In genomic region chr22:42930810-42931420, GRCh38 we compare ENCODE assay signal across 8 cellular contexts.
DNase-seq lines count a peak whose midpoint lies in the region; ATAC-seq, FAIRE-seq and TF ChIP-seq lines count a peak whose summit lies in the region.

No MANE protein-coding gene starts in this region.

- H3K27ac ChIP-seq in HUES6 (ENCODE audit: low read depth, low read length) (no peak overlapping the region), endodermal cell (ENCODE audit: low read depth, low read length) (no peak overlapping the region), prostate gland (peak overlapping the region; percentile 82 to 93)

- peak; percentile 45 for TF ChIP-seq CTCF in endodermal cell (conservative IDR thresholded peaks at IDR 0.05)
- TF ChIP-seq CTCF in prostate gland (IDR thresholded peaks at IDR 0.05), result no peak

- WGBS in endodermal cell (ENCODE audit: insufficient coverage in 1 of 2, insufficient read length in 1 of 2), 2 experiments, result 89% methylated on average over 7 to 9 of the region's 9 CpGs
- WGBS in prostate gland, result 73% methylated on average over 9 of the region's 9 CpGs

- peaks cover 19% of the 10 kb centered on the region for H3K4me1 ChIP-seq in HUES6 (ENCODE audit: control insufficient read depth, insufficient read depth, low read length)
- peaks cover 4% of the 10 kb centered on the region for H3K4me1 ChIP-seq in endodermal cell (ENCODE audit: control insufficient read depth, insufficient read depth, low read length)
- peaks cover 46% of the 10 kb centered on the region for H3K4me1 ChIP-seq in prostate gland (replicated peaks)

- no peak for TF ChIP-seq POLR2A in prostate gland (IDR thresholded peaks at IDR 0.05)

- H3K4me3 ChIP-seq in HUES6 (ENCODE audit: low read depth, low read length) (no peak overlapping the region), endodermal cell (ENCODE audit: low read length) (no peak overlapping the region), prostate gland (no peak overlapping the region)

- ATAC-seq in HG03571 (IDR thresholded peaks at IDR 0.05; ENCODE audit: unreplicated experiment), result no peak
- ATAC-seq in GM19035 (IDR thresholded peaks at IDR 0.05; ENCODE audit: unreplicated experiment), result no peak

- H3K27me3 Mint-ChIP-seq in endodermal cell (ENCODE audit: insufficient read depth), result peaks cover 1% of the 10 kb centered on the region

- H3K4me3 Mint-ChIP-seq in endodermal cell, result no peak overlapping the region

- peak overlapping the region; percentile 5 for H3K9ac ChIP-seq in HUES6 (ENCODE audit: low read length)
- no peak overlapping the region for H3K9ac ChIP-seq in endodermal cell (ENCODE audit: extremely low read depth, low read length, poor library complexity, severe bottlenecking)

- H3K27ac Mint-ChIP-seq in endodermal cell, result no peak overlapping the region

- H3K36me3 Mint-ChIP-seq in endodermal cell (ENCODE audit: low read depth), result peaks cover 5% of the 10 kb centered on the region

- H3K4me1 Mint-ChIP-seq in endodermal cell, result peaks cover 44% of the 10 kb centered on the region

- H3K36me3 ChIP-seq in HUES6 (ENCODE audit: control insufficient read depth, insufficient read depth, low read length), result no peaks in the 10 kb centered on the region
- H3K36me3 ChIP-seq in endodermal cell (ENCODE audit: control insufficient read depth, insufficient read depth, low read length), result peaks cover 16% of the 10 kb centered on the region
- no peaks in the 10 kb centered on the region for H3K36me3 ChIP-seq in prostate gland

- no peak for FAIRE-seq in frontal cortex (lab: Jason Lieb, UNC)

- intact Hi-C loops in prostate gland (cut with DNase I), result no loop called here

- H3K9me3 Mint-ChIP-seq in endodermal cell, result no peaks in the 10 kb centered on the region

- no peaks in the 10 kb centered on the region for H3K27me3 ChIP-seq in HUES6 (ENCODE audit: control insufficient read depth, insufficient read depth, low read length)
- no peaks in the 10 kb centered on the region for H3K27me3 ChIP-seq in endodermal cell (ENCODE audit: control insufficient read depth, insufficient read depth, low read length, poor library complexity, severe bottlenecking)
- H3K27me3 ChIP-seq in prostate gland (replicated peaks; ENCODE audit: insufficient read depth), result no peaks in the 10 kb centered on the region

- H3K9me3 ChIP-seq in HUES6 (ENCODE audit: control insufficient read depth, insufficient read depth, low read depth, low read length) (no peaks in the 10 kb centered on the region), endodermal cell (ENCODE audit: control insufficient read depth, low read length) (no peaks in the 10 kb centered on the region), prostate gland (no peaks in the 10 kb centered on the region)

- DNase-seq in GM04503 (ENCODE audit: low read depth) (peak; percentile 60), endodermal cell (peak; percentile 69), prostate gland (ENCODE audit: low spot score) (no peak), frontal cortex (ENCODE audit: low spot score in 2 of 2) (no peak)
- no peak for DNase-seq in activated naive CD4-positive, alpha-beta T cell treated with anti-CD3 and anti-CD28 coated beads, Interleukin-2, amount 50 U/mL, for 16 hours

Comparison
In these comparisons a context has a peak if more than half of its experiments do, and no peak if none do; other contexts are left out.
1. DNase-seq: peak in GM04503 (single experiment) and endodermal cell (single experiment); none in prostate gland (single experiment), frontal cortex (0 of 2) and activated naive CD4-positive, alpha-beta T cell treated with anti-CD3 and anti-CD28 coated beads, Interleukin-2, amount 50 U/mL, for 16 hours (single experiment).
2. H3K27ac ChIP-seq: peak in prostate gland (2 of 2); none in HUES6 (single experiment) and endodermal cell (single experiment).